ENCODE assay signal across 1 cellular context in genomic region chr17:48478224-48479013, GRCh38.
TF ChIP-seq lines count a peak whose summit lies in the region.

No MANE protein-coding gene starts in this region.

TF ChIP-seq in K562, 482 proteins besides CTCF, POLR2A, EP300 and RAD21 (continued from another document and continues in another):
- no peak for TF ChIP-seq SNRNP70 (optimal IDR thresholded peaks at IDR 0.05; ENCODE audit: low read depth, low read length)
- no peak for TF ChIP-seq BCL6 (CRISPR knock-in tag; IDR thresholded peaks at IDR 0.05)
- TF ChIP-seq CC2D1A (IDR thresholded peaks at IDR 0.05): no peak
- TF ChIP-seq SETDB1 (IDR thresholded peaks at IDR 0.05; ENCODE audit: low read length): no peak
- TF ChIP-seq CREB3L1 (IDR thresholded peaks at IDR 0.05; ENCODE audit: borderline replicate concordance, low read depth): no peak
- TF ChIP-seq, protein P1, sequence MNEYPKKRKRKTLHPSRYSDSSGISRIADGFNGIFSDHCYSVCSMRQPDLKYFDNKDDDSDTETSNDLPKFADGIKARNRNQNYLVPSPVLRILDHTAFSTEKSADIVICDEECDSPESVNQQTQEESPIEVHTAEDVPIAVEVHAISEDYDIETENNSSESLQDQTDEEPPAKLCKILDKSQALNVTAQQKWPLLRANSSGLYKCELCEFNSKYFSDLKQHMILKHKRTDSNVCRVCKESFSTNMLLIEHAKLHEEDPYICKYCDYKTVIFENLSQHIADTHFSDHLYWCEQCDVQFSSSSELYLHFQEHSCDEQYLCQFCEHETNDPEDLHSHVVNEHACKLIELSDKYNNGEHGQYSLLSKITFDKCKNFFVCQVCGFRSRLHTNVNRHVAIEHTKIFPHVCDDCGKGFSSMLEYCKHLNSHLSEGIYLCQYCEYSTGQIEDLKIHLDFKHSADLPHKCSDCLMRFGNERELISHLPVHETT (CRISPR knock-in tag; conservative IDR thresholded peaks at IDR 0.05 in 1 of 2, IDR thresholded peaks at IDR 0.05 in 1 of 2): no peak
- no peak for TF ChIP-seq CHCHD3 (CRISPR knock-in tag; IDR thresholded peaks at IDR 0.05)
- TF ChIP-seq ZFPM2 (CRISPR knock-in tag; IDR thresholded peaks at IDR 0.05): no peak
- no peak for TF ChIP-seq HMGN3 (IDR thresholded peaks at IDR 0.05; ENCODE audit: borderline replicate concordance, extremely low read depth, insufficient read length, low read depth, low read length)
- no peak for TF ChIP-seq NR2F6 (CRISPR knock-in tag; IDR thresholded peaks at IDR 0.05)
- no peak for TF ChIP-seq RAD51 (IDR thresholded peaks at IDR 0.05; ENCODE audit: borderline replicate concordance, low read depth)
- no peak for TF ChIP-seq BRF1 (IDR thresholded peaks at IDR 0.05; ENCODE audit: borderline replicate concordance, extremely low read depth, insufficient read length)
- no peak for TF ChIP-seq GTF2E2 (tag; IDR thresholded peaks at IDR 0.05)
- TF ChIP-seq NFE2L1 (tag; IDR thresholded peaks at IDR 0.05; ENCODE audit: borderline replicate concordance, low read depth): no peak
- TF ChIP-seq TEAD4 (IDR thresholded peaks at IDR 0.05; ENCODE audit: low read length): peak; percentile 93
- TF ChIP-seq TEAD4 (CRISPR knock-in tag; IDR thresholded peaks at IDR 0.05; ENCODE audit: borderline replicate concordance): no peak
- TF ChIP-seq MAZ (CRISPR knock-in tag; conservative IDR thresholded peaks at IDR 0.05 in 1 of 2, IDR thresholded peaks at IDR 0.05 in 1 of 2): no peak
- TF ChIP-seq, protein P2, sequence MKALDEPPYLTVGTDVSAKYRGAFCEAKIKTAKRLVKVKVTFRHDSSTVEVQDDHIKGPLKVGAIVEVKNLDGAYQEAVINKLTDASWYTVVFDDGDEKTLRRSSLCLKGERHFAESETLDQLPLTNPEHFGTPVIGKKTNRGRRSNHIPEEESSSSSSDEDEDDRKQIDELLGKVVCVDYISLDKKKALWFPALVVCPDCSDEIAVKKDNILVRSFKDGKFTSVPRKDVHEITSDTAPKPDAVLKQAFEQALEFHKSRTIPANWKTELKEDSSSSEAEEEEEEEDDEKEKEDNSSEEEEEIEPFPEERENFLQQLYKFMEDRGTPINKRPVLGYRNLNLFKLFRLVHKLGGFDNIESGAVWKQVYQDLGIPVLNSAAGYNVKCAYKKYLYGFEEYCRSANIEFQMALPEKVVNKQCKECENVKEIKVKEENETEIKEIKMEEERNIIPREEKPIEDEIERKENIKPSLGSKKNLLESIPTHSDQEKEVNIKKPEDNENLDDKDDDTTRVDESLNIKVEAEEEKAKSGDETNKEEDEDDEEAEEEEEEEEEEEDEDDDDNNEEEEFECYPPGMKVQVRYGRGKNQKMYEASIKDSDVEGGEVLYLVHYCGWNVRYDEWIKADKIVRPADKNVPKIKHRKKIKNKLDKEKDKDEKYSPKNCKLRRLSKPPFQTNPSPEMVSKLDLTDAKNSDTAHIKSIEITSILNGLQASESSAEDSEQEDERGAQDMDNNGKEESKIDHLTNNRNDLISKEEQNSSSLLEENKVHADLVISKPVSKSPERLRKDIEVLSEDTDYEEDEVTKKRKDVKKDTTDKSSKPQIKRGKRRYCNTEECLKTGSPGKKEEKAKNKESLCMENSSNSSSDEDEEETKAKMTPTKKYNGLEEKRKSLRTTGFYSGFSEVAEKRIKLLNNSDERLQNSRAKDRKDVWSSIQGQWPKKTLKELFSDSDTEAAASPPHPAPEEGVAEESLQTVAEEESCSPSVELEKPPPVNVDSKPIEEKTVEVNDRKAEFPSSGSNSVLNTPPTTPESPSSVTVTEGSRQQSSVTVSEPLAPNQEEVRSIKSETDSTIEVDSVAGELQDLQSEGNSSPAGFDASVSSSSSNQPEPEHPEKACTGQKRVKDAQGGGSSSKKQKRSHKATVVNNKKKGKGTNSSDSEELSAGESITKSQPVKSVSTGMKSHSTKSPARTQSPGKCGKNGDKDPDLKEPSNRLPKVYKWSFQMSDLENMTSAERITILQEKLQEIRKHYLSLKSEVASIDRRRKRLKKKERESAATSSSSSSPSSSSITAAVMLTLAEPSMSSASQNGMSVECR (CRISPR knock-in tag; IDR thresholded peaks at IDR 0.05): no peak
- TF ChIP-seq THRB (CRISPR knock-in tag; conservative IDR thresholded peaks at IDR 0.05): no peak
- no peak for TF ChIP-seq HNRNPK (IDR thresholded peaks at IDR 0.05; ENCODE audit: low read depth, low read length, poor library complexity, severe bottlenecking)
- no peak for TF ChIP-seq SMAD3 (CRISPR knock-in tag; conservative IDR thresholded peaks at IDR 0.05)
- no peak for TF ChIP-seq ZNF431 (CRISPR knock-in tag; IDR thresholded peaks at IDR 0.05)
- TF ChIP-seq, protein P3, sequence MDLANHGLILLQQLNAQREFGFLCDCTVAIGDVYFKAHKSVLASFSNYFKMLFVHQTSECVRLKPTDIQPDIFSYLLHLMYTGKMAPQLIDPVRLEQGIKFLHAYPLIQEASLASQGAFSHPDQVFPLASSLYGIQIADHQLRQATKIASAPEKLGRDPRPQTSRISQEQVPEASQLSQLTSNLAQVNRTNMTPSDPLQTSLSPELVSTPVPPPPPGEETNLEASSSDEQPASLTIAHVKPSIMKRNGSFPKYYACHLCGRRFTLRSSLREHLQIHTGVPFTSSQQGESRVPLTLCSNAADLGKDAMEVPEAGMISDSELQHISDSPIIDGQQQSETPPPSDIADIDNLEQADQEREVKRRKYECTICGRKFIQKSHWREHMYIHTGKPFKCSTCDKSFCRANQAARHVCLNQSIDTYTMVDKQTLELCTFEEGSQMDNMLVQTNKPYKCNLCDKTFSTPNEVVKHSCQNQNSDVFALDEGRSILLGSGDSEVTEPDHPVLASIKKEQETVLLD (IDR thresholded peaks at IDR 0.05): 0 out of 2 replicates have a peak, but pooled peaks have one; percentile 42
- peak; percentile 68; the same call in 1 of the 2 replicates for TF ChIP-seq SMARCC2 (IDR thresholded peaks at IDR 0.05; ENCODE audit: low read depth)
- TF ChIP-seq MIER1 (IDR thresholded peaks at IDR 0.05; ENCODE audit: low read depth): no peak
- TF ChIP-seq STAT5B (CRISPR knock-in tag; IDR thresholded peaks at IDR 0.05): no peak
- no peak for TF ChIP-seq ARHGAP35 (IDR thresholded peaks at IDR 0.05; ENCODE audit: partially characterized antibody)
- TF ChIP-seq FOXA3 (CRISPR knock-in tag; conservative IDR thresholded peaks at IDR 0.05 in 1 of 2, IDR thresholded peaks at IDR 0.05 in 1 of 2): peak; percentile 75 to 91
- TF ChIP-seq TAF1 (IDR thresholded peaks at IDR 0.05; ENCODE audit: control insufficient read depth, extremely low read depth, insufficient read depth, low read length, severe bottlenecking): no peak
- no peak for TF ChIP-seq ID3 (CRISPR knock-in tag; IDR thresholded peaks at IDR 0.05)
- 0 out of 2 replicates have a peak, but pooled peaks have one; percentile 51 for TF ChIP-seq ID3 (tag; IDR thresholded peaks at IDR 0.05)
- TF ChIP-seq HIVEP1 (CRISPR knock-in tag; IDR thresholded peaks at IDR 0.05): no peak
- no peak for TF ChIP-seq SAFB (IDR thresholded peaks at IDR 0.05; ENCODE audit: borderline replicate concordance, low read depth, low read length)
- no peak for TF ChIP-seq EGR1 (conservative IDR thresholded peaks at IDR 0.05)
- peak; percentile 88 for TF ChIP-seq GATA2 (CRISPR knock-in tag; IDR thresholded peaks at IDR 0.05)
- peak in 1 of 2 experiments; percentile 83; a peak in 2 of 4 replicates for TF ChIP-seq TBL1XR1 (IDR thresholded peaks at IDR 0.05; ENCODE audit: low read length in 2 of 2)
- no peak for TF ChIP-seq POLR2G (IDR thresholded peaks at IDR 0.05; ENCODE audit: low read depth, low read length)
- no peak; the same call in 1 of the 2 replicates for TF ChIP-seq ELF2 (CRISPR knock-in tag; IDR thresholded peaks at IDR 0.05)
- TF ChIP-seq ZNF707 (CRISPR knock-in tag; conservative IDR thresholded peaks at IDR 0.05): no peak
- TF ChIP-seq JUND (IDR thresholded peaks at IDR 0.05; ENCODE audit: borderline replicate concordance, low read depth, low read length): peak; percentile 85
- peak; percentile 89; the same call in 2 of the 3 replicates for TF ChIP-seq JUND (tag; IDR thresholded peaks at IDR 0.05; ENCODE audit: borderline replicate concordance, low read depth, low read length)
- peak; percentile 84 for TF ChIP-seq BCOR (IDR thresholded peaks at IDR 0.05)
- TF ChIP-seq, protein P4, sequence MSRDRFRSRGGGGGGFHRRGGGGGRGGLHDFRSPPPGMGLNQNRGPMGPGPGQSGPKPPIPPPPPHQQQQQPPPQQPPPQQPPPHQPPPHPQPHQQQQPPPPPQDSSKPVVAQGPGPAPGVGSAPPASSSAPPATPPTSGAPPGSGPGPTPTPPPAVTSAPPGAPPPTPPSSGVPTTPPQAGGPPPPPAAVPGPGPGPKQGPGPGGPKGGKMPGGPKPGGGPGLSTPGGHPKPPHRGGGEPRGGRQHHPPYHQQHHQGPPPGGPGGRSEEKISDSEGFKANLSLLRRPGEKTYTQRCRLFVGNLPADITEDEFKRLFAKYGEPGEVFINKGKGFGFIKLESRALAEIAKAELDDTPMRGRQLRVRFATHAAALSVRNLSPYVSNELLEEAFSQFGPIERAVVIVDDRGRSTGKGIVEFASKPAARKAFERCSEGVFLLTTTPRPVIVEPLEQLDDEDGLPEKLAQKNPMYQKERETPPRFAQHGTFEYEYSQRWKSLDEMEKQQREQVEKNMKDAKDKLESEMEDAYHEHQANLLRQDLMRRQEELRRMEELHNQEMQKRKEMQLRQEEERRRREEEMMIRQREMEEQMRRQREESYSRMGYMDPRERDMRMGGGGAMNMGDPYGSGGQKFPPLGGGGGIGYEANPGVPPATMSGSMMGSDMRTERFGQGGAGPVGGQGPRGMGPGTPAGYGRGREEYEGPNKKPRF (IDR thresholded peaks at IDR 0.05; ENCODE audit: low read depth, low read length): no peak
- no peak for TF ChIP-seq GTF2A2 (tag; IDR thresholded peaks at IDR 0.05)
- peak; percentile 65 for TF ChIP-seq POLR2AphosphoS5 (IDR thresholded peaks at IDR 0.05; ENCODE audit: control insufficient read depth, insufficient read depth, low read depth, low read length)
- peak; percentile 28; the same call in 1 of the 2 replicates for TF ChIP-seq ZNF24 (IDR thresholded peaks at IDR 0.05)
- TF ChIP-seq RHOXF2B (CRISPR knock-in tag; conservative IDR thresholded peaks at IDR 0.05): no peak
- TF ChIP-seq NFXL1 (CRISPR knock-in tag; IDR thresholded peaks at IDR 0.05): no peak
- TF ChIP-seq ERF (CRISPR knock-in tag; IDR thresholded peaks at IDR 0.05): no peak
- TF ChIP-seq RFX1 (IDR thresholded peaks at IDR 0.05): no peak
- TF ChIP-seq MTA2 (IDR thresholded peaks at IDR 0.05; ENCODE audit: low read depth): peak; percentile 69
- TF ChIP-seq ETV6 (IDR thresholded peaks at IDR 0.05; ENCODE audit: borderline replicate concordance in 1 of 2, low read depth in 2 of 2, low read length in 1 of 2): 0 out of 4 replicates have a peak, but pooled peaks of 1 of the 2 experiments have one; percentile 57
- TF ChIP-seq ETV6 (CRISPR knock-in tag; IDR thresholded peaks at IDR 0.05; ENCODE audit: borderline replicate concordance): no peak
- peak; percentile 76 for TF ChIP-seq NCOA1 (IDR thresholded peaks at IDR 0.05; ENCODE audit: low read depth)
- TF ChIP-seq, protein P5, sequence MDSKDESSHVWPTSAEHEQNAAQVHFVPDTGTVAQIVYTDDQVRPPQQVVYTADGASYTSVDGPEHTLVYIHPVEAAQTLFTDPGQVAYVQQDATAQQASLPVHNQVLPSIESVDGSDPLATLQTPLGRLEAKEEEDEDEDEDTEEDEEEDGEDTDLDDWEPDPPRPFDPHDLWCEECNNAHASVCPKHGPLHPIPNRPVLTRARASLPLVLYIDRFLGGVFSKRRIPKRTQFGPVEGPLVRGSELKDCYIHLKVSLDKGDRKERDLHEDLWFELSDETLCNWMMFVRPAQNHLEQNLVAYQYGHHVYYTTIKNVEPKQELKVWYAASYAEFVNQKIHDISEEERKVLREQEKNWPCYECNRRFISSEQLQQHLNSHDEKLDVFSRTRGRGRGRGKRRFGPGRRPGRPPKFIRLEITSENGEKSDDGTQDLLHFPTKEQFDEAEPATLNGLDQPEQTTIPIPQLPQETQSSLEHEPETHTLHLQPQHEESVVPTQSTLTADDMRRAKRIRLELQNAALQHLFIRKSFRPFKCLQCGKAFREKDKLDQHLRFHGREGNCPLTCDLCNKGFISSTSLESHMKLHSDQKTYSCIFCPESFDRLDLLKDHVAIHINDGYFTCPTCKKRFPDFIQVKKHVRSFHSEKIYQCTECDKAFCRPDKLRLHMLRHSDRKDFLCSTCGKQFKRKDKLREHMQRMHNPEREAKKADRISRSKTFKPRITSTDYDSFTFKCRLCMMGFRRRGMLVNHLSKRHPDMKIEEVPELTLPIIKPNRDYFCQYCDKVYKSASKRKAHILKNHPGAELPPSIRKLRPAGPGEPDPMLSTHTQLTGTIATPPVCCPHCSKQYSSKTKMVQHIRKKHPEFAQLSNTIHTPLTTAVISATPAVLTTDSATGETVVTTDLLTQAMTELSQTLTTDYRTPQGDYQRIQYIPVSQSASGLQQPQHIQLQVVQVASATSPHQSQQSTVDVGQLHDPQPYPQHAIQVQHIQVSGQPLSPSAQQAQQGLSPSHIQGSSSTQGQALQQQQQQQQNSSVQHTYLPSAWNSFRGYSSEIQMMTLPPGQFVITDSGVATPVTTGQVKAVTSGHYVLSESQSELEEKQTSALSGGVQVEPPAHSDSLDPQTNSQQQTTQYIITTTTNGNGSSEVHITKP (IDR thresholded peaks at IDR 0.05; ENCODE audit: partially characterized antibody): no peak
- TF ChIP-seq TARDBP (IDR thresholded peaks at IDR 0.05): peak; percentile 64; the same call in 1 of the 2 replicates
